Comparison of ENCODE assay signal across 1 cellular context in the genomic region with DNA sequence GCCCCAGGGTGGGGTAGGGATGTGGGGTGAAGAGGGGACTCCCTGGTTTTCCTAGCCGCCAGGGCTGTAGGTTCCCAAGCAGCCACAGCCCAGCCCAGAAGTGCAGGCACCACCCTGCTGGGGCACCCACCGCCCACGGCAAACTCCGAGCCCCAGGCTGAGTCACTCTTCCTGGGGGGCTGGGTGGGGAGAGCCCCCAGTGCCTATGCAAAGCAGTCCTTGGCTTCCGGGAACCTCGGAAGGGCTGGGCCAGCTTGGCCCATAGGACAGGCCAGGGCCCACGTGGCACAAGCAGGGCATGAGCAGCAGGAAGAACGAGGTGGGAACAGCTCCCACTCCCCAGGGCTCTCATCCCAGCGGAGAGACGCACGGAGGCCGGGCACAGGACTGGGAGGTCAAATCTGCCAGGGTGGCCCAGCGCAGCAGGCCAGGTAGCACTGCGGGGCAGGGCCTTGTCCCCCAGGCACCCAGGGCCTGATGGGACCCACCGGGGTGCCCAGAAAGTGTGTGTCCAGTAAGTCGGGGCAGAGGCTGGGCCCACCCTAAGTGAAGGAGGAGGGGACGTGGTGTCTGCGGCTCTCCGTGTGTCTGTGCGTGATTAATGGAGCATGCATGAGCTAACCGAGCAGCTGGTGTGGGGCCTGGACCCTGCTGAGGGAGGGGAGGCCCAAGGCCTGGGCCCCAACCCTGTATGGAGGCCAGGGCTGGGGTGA.
TF ChIP-seq lines count a peak whose summit lies in the region.

No MANE protein-coding gene starts in this region.

TF ChIP-seq in GM23338, 12 proteins besides CTCF, POLR2A, EP300 and RAD21 (continued from another document):
- no peak for TF ChIP-seq ZNF462 (CRISPR knock-in tag; IDR thresholded peaks at IDR 0.05)
- TF ChIP-seq STAT1 (IDR thresholded peaks at IDR 0.05; ENCODE audit: unreplicated experiment) = no peak
- TF ChIP-seq CREB1 (CRISPR knock-in tag; IDR thresholded peaks at IDR 0.05; ENCODE audit: low read depth) = no peak
- TF ChIP-seq ZNF331 (CRISPR knock-in tag; IDR thresholded peaks at IDR 0.05; ENCODE audit: low read depth) = no peak
- TF ChIP-seq REST (IDR thresholded peaks at IDR 0.05; ENCODE audit: unreplicated experiment) = no peak
- TF ChIP-seq ZNF114 (CRISPR knock-in tag; IDR thresholded peaks at IDR 0.05) = no peak
